In the genomic region with DNA sequence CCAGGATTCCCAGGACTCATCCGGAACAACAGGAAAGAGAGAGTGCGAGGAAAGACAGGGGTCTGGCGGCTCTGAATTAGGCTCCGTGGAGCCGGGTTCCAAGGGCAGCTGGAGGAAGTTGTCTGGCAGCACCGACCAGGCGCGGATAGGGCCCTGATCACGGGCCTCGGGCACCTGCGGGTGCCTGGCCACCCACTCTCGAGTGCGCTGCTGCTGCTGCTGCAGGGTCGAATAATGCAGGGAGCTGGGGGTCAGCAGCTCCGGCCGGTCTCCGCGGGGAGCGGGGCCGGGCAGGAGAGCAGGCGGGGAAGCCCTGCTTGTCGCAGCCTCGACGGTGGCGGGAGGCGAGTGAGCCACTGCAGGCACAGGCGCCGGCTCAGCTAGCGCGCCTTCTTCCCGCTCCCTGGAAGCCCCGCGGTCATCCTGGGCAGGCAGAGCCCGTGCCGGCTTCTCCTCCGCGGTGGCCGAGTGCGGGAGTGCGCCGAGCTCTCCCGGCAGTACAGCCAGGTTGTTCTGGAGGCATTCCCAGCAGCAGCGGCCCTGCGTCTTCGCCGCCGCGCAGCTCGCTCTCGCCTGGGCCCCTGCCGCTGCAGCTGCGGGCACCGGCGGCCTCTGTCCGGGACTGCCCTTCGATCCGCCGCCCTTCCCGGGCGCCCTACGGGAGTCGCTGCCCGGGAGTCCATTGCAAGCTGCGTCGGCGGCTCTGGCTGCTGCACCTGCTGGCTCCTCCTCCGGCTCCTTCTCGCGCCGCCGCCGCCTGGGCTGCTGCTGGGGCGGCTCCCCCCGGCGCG, we compare ENCODE assay signal across 9 cellular contexts. TPM values are rescaled to one million over a fixed set of nuclear protein-coding genes. Genes with fewer than 3 reads are reported as not detected.
DNase-seq lines count a peak whose midpoint lies in the region; ATAC-seq and TF ChIP-seq lines count a peak whose summit lies in the region.
"Had no signal": no experiment of that assay in that cellular context is flagged by ENCODE, and none has a peak within 500 bp of the region (broad histone marks: within the 10 kb centered on the region; RNA-seq: fewer than 3 reads in every experiment).

No MANE protein-coding gene starts in this region.

- H3K36me3 ChIP-seq in body of pancreas (replicated peaks in 1 of 2; ENCODE audit: insufficient read depth in 1 of 2, low read depth in 2 of 2), result no peaks in the 10 kb centered on the region

- TF ChIP-seq POLR2A in body of pancreas (IDR thresholded peaks at IDR 0.05), result peak in 2 of 3 donors; percentile 2 to 48

- no peaks in the 10 kb centered on the region for H3K9me3 ChIP-seq in body of pancreas

- H3K27me3 Mint-ChIP-seq in immature natural killer cell (ENCODE audit: low read depth in 3 of 3), result peaks cover 8 to 11% (median 10%) of the 10 kb centered on the region in 3 donors

- H3K4me3 Mint-ChIP-seq in immature natural killer cell, result peak overlapping the region in 4 of 5 donors; percentile 22 to 45 (median 34)

- TF ChIP-seq CTCF in AG10803 (conservative IDR thresholded peaks at IDR 0.05; ENCODE audit: low read length), result no peak
- peak in 1 of 7 experiments; percentile 16 for TF ChIP-seq CTCF in body of pancreas (IDR thresholded peaks at IDR 0.05)

- H3K9me3 Mint-ChIP-seq in immature natural killer cell, result peaks cover 0 to 1% (median 0%) of the 10 kb centered on the region in 6 donors

- peaks cover 11 to 13% of the 10 kb centered on the region in 2 donors for H3K4me1 Mint-ChIP-seq in immature natural killer cell

- H3K27ac Mint-ChIP-seq in immature natural killer cell, result no peak overlapping the region

- peak overlapping the region; percentile 92 to 97 (median 96) for H3K27ac ChIP-seq in body of pancreas

- ATAC-seq in GM19023 (IDR thresholded peaks at IDR 0.05; ENCODE audit: unreplicated experiment), result peak; percentile 43
- peak; percentile 65 for ATAC-seq in body of pancreas
- ATAC-seq in GM18861 (IDR thresholded peaks at IDR 0.05; ENCODE audit: unreplicated experiment), result no peak

- DNase-seq in AG10803 (ENCODE audit: low read depth) (peak; percentile 9), NCI-H2227 treated with DMSO at 0.1 percent for 48 hours (lab: John Stamatoyannopoulos, UW) (peak; percentile 15), body of pancreas (peak; percentile 62 to 75 (median 66)), immature natural killer cell (no peak), ureter (ENCODE audit: low spot score) (no peak)
- peak; percentile 4 for DNase-seq in stimulated activated CD4-positive, alpha-beta T cell treated with anti-CD3 and anti-CD28 coated beads, Interleukin-1b, Interleukin-23, amount 100 ng/mL, for 48 hours

- no peaks in the 10 kb centered on the region for H3K36me3 Mint-ChIP-seq in immature natural killer cell

- 2 to 20% methylated on average over 11 to 70 of the region's 76 CpGs for WGBS in body of pancreas, 2 donors

- no peaks in the 10 kb centered on the region for H3K27me3 ChIP-seq in body of pancreas

- peaks cover 38% of the 10 kb centered on the region for H3K4me1 ChIP-seq in body of pancreas

- intact Hi-C loops in body of pancreas (cut with DNase I), result no loop called here

- H3K4me3 ChIP-seq in AG10803 (ENCODE audit: low read length) (peak overlapping the region; percentile 25), body of pancreas (peak overlapping the region; percentile 29 to 32)

RNA-seq across cellular contexts. Expression of a gene that starts 1.0 kb away (rescaled TPM):
- total RNA-seq in body of pancreas (1 to 10 TPM; 4.2 to 5.6 TPM), ureter (14.3 TPM)
- polyA plus RNA-seq in immature natural killer cell, result not detected
- total RNA-seq: myocyte had no signal

RNA-seq across cellular contexts. Expression of a gene that starts 52.6 kb away (rescaled TPM):
- 10 to 100 TPM; 41.9 to 48.3 TPM for total RNA-seq in body of pancreas
- polyA plus RNA-seq in immature natural killer cell, result 10 to 100 TPM; 40.4 to 59.6 (median 57.5) TPM
- 139 TPM for total RNA-seq in ureter

Comparison
In these comparisons a context has a peak if more than half of its experiments do, and no peak if none do; other contexts are left out.
1. DNase-seq: peak in AG10803 (single experiment), NCI-H2227 treated with DMSO at 0.1 percent for 48 hours (single experiment), body of pancreas (4 of 4) and stimulated activated CD4-positive, alpha-beta T cell treated with anti-CD3 and anti-CD28 coated beads, Interleukin-1b, Interleukin-23, amount 100 ng/mL, for 48 hours (single experiment); none in immature natural killer cell (0 of 3) and ureter (single experiment).